Comparison of ENCODE assay signal across 20 cellular contexts in the genomic region with DNA sequence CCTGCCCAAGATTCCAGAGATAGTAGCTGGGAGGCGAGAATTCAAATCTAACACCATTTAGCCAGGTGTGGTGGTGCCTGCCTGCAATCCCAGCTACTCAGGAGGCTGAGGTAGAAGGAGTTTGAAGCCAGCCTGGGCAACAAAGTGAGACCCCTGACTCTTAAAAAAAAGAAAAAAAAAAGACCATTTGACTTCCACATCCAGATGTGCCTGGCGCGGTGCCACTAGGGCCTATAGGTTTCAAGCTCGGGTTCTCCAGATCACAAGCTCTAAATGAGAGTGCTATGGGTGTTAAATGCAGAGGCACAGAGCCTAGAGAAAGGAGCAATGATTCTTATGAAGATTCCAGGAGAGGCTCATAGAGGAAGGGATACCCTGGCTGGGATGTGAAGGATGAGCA. TPM values are rescaled to one million over a fixed set of nuclear protein-coding genes. Genes with fewer than 3 reads are reported as not detected.
DNase-seq lines count a peak whose midpoint lies in the region; ATAC-seq and TF ChIP-seq lines count a peak whose summit lies in the region.
"Had no signal": no experiment of that assay in that cellular context is flagged by ENCODE, and none has a peak within 500 bp of the region (broad histone marks: within the 10 kb centered on the region; RNA-seq: fewer than 3 reads in every experiment).

No MANE protein-coding gene starts in this region.

- 94% methylated on average over 4 of the region's 4 CpGs for WGBS in mesenchymal stem cell

- H3K18ac ChIP-seq in mesenchymal stem cell (ENCODE audit: low read depth in 1 of 2, low read length in 2 of 2) = no peak overlapping the region

- H3K9me3 ChIP-seq in BLaER1 = peaks cover 15% of the 10 kb centered on the region
- H3K9me3 ChIP-seq in mesenchymal stem cell (ENCODE audit: control insufficient read depth, low read length) = no peaks in the 10 kb centered on the region
- H3K9me3 ChIP-seq: adrenal gland, right atrium auricular region, SK-N-SH, suprapubic skin, vagina had no signal

- H3K27me3 ChIP-seq in BLaER1 (no peaks in the 10 kb centered on the region), mesenchymal stem cell (ENCODE audit: control insufficient read depth in 1 of 2, insufficient read depth in 1 of 2, low read length in 2 of 2) (no peaks in the 10 kb centered on the region)
- H3K27me3 ChIP-seq: adrenal gland, right atrium auricular region, suprapubic skin, vagina had no signal

- peaks cover 35% of the 10 kb centered on the region for H3K4me1 Mint-ChIP-seq in T-helper 2 cell treated with Interferon-gamma antibody and Interleukin-4, amounts not matched to agents 5 μg/mL and 100 μg/mL, for 36 hours (ENCODE audit: low read depth)
- H3K4me1 Mint-ChIP-seq in activated B cell treated with CpG ODN at 0.5 μM for 24 hours (peaks cover 85% of the 10 kb centered on the region), immature natural killer cell (peaks cover 31 to 32% of the 10 kb centered on the region in 2 donors), endothelial cell (ENCODE audit: unreplicated experiment) (peaks cover 14% of the 10 kb centered on the region)

- H3K4me2 ChIP-seq in BLaER1 (peak overlapping the region; percentile 84), mesenchymal stem cell (ENCODE audit: low read length, poor library complexity, severe bottlenecking) (no peak overlapping the region)
- H3K4me2 ChIP-seq: SK-N-SH had no signal

- H3K36me3 Mint-ChIP-seq in T-helper 2 cell treated with Interferon-gamma antibody and Interleukin-4, amounts not matched to agents 5 μg/mL and 100 μg/mL, for 36 hours (ENCODE audit: low read depth) = peaks cover 36% of the 10 kb centered on the region
- H3K36me3 Mint-ChIP-seq in activated B cell treated with CpG ODN at 0.5 μM for 24 hours (ENCODE audit: low read depth) = peaks cover 25% of the 10 kb centered on the region
- peaks cover 0 to 6% (median 5%) of the 10 kb centered on the region in 3 donors for H3K36me3 Mint-ChIP-seq in immature natural killer cell
- no peaks in the 10 kb centered on the region for H3K36me3 Mint-ChIP-seq in endothelial cell (ENCODE audit: low read depth, unreplicated experiment)

- ATAC-seq in activated B cell treated with CpG ODN at 0.5 μM for 24 hours (ENCODE audit: low read depth) (no peak), GM18870 (IDR thresholded peaks at IDR 0.05; ENCODE audit: unreplicated experiment) (no peak)
- ATAC-seq: activated T-cell treated with anti-CD3 and anti-CD28 coated beads, Interleukin-2, amount 50 U/mL, for 4 hours had no signal

- intact Hi-C loops in activated B cell treated with CpG ODN at 0.5 μM for 24 hours (cut with micrococcal nuclease) = no loop called here

- H2BK15ac ChIP-seq in mesenchymal stem cell (ENCODE audit: low read depth, poor library complexity, severe bottlenecking) = no peak overlapping the region

- DNase-seq in T-helper 2 cell treated with Interferon-gamma antibody and Interleukin-4, amounts not matched to agents 5 μg/mL and 100 μg/mL, for 36 hours (ENCODE audit: low spot score) = no peak
- DNase-seq in T-helper 2 cell = no peak
- no peak for DNase-seq in activated B cell treated with CpG ODN at 0.5 μM for 24 hours
- no peak for DNase-seq in immature natural killer cell
- DNase-seq in mesenchymal stem cell = no peak
- no peak for DNase-seq in endothelial cell (ENCODE audit: low spot score)
- DNase-seq: 8988T; activated CD4-positive, alpha-beta T cell treated with anti-CD3 and anti-CD28 coated beads, Interleukin-2, amount 50 U/mL, for 1 hour; activated T-cell treated with anti-CD3 and anti-CD28 coated beads, Interleukin-2, amount 50 U/mL, for 4 hours; adrenal gland; dermis blood vessel endothelial cell; HFFc6; IMR-90; NCI-H446 treated with DMSO at 0.1 percent for 48 hours; SK-N-SH had no signal

- H3K4me1 ChIP-seq in BLaER1 = peaks cover 93% of the 10 kb centered on the region
- H3K4me1 ChIP-seq in mesenchymal stem cell (ENCODE audit: control insufficient read depth, insufficient read depth, low read depth, low read length) = peaks cover 4% of the 10 kb centered on the region

- peaks cover 100% of the 10 kb centered on the region for H4K20me1 ChIP-seq in BLaER1

- H3K27ac ChIP-seq in BLaER1 (peak overlapping the region; percentile 83), mesenchymal stem cell (ENCODE audit: low read length, poor library complexity, severe bottlenecking) (no peak overlapping the region)
- H3K27ac ChIP-seq: adrenal gland, right atrium auricular region, suprapubic skin, vagina had no signal

- H3K27me3 Mint-ChIP-seq in T-helper 2 cell treated with Interferon-gamma antibody and Interleukin-4, amounts not matched to agents 5 μg/mL and 100 μg/mL, for 36 hours (ENCODE audit: low read depth) = no peaks in the 10 kb centered on the region
- H3K27me3 Mint-ChIP-seq in activated B cell treated with CpG ODN at 0.5 μM for 24 hours (no peaks in the 10 kb centered on the region), immature natural killer cell (ENCODE audit: low read depth in 3 of 3) (no peaks in the 10 kb centered on the region), endothelial cell (ENCODE audit: unreplicated experiment) (peaks cover 1% of the 10 kb centered on the region)

- H4K8ac ChIP-seq in mesenchymal stem cell (ENCODE audit: low read length) = no peak overlapping the region

- peak overlapping the region in 1 of 2 experiments; percentile 9 for H2BK12ac ChIP-seq in mesenchymal stem cell (ENCODE audit: low read length in 2 of 2)

- no peak overlapping the region for H3K4ac ChIP-seq in mesenchymal stem cell (ENCODE audit: low read depth in 1 of 2, low read length in 2 of 2)

- H3K23ac ChIP-seq in mesenchymal stem cell (ENCODE audit: low read length in 2 of 2) = no peak overlapping the region

- H3K36me3 ChIP-seq in BLaER1 = peaks cover 83% of the 10 kb centered on the region
- H3K36me3 ChIP-seq in mesenchymal stem cell (ENCODE audit: control insufficient read depth in 1 of 2, insufficient read depth in 2 of 2, low read depth in 1 of 2, low read length in 2 of 2) = peaks cover 0 to 9% of the 10 kb centered on the region in 2 experiments
- H3K36me3 ChIP-seq: adrenal gland, right atrium auricular region, suprapubic skin, vagina had no signal

- H3K4me3 ChIP-seq in BLaER1 (no peak overlapping the region), mesenchymal stem cell (ENCODE audit: insufficient read depth in 1 of 2, low read depth in 1 of 2, low read length in 2 of 2) (no peak overlapping the region)
- H3K4me3 ChIP-seq: adrenal gland, right atrium auricular region, suprapubic skin, vagina had no signal

- no peak overlapping the region for H2BK5ac ChIP-seq in mesenchymal stem cell (ENCODE audit: low read depth, low read length, poor library complexity, severe bottlenecking)

- peaks cover 4% of the 10 kb centered on the region for H3K9me3 Mint-ChIP-seq in T-helper 2 cell treated with Interferon-gamma antibody and Interleukin-4, amounts not matched to agents 5 μg/mL and 100 μg/mL, for 36 hours
- no peaks in the 10 kb centered on the region for H3K9me3 Mint-ChIP-seq in activated B cell treated with CpG ODN at 0.5 μM for 24 hours
- H3K9me3 Mint-ChIP-seq in immature natural killer cell = no peaks in the 10 kb centered on the region
- no peaks in the 10 kb centered on the region for H3K9me3 Mint-ChIP-seq in endothelial cell (ENCODE audit: unreplicated experiment)

- no peaks in the 10 kb centered on the region for H3K79me1 ChIP-seq in mesenchymal stem cell (replicated peaks; ENCODE audit: low read length, poor library complexity, severe bottlenecking)

- no peak overlapping the region for H2BK120ac ChIP-seq in mesenchymal stem cell (ENCODE audit: low read depth, low read length)

- H2AFZ ChIP-seq in mesenchymal stem cell (ENCODE audit: low read depth, low read length) = no peak overlapping the region

- POLR2A ChIA-PET in activated B cell treated with CpG ODN at 0.5 μM for 24 hours (lab: Charles Lee) = interaction anchor here (1.4 to 5.3 kb wide), 2 partner anchors 23 to 40 kb away, joined by 4 to 113 read pairs; partner anchors contain the start of gene SYNE3

- H4K91ac ChIP-seq in mesenchymal stem cell (ENCODE audit: low read length) = no peak overlapping the region

- TF ChIP-seq CTCF in activated B cell treated with CpG ODN at 0.5 μM for 24 hours (IDR thresholded peaks at IDR 0.05) (no peak), endothelial cell (IDR thresholded peaks at IDR 0.05; ENCODE audit: unreplicated experiment) (no peak)

- no peak overlapping the region for H3K14ac ChIP-seq in mesenchymal stem cell (ENCODE audit: low read length in 2 of 2)

- H3K27ac Mint-ChIP-seq in T-helper 2 cell treated with Interferon-gamma antibody and Interleukin-4, amounts not matched to agents 5 μg/mL and 100 μg/mL, for 36 hours = peak overlapping the region; percentile 50
- H3K27ac Mint-ChIP-seq in activated B cell treated with CpG ODN at 0.5 μM for 24 hours = peak overlapping the region; percentile 91
- H3K27ac Mint-ChIP-seq in immature natural killer cell = peak overlapping the region; percentile 7 to 96 (median 74)
- H3K27ac Mint-ChIP-seq in endothelial cell (ENCODE audit: unreplicated experiment) = no peak overlapping the region
- H3K27ac Mint-ChIP-seq: HFFc6 had no signal

- H3K9ac ChIP-seq in BLaER1 (peak overlapping the region; percentile 61), mesenchymal stem cell (ENCODE audit: low read length) (no peak overlapping the region)
- H3K9ac ChIP-seq: SK-N-SH had no signal

- no peak overlapping the region for H2AK5ac ChIP-seq in mesenchymal stem cell (ENCODE audit: low read length, severe bottlenecking)

- CTCF ChIA-PET in activated B cell treated with CpG ODN at 0.5 μM for 24 hours (lab: Charles Lee) = interaction anchor here (0.9 to 1.1 kb wide), 3 partner anchors 9 to 52 kb away, joined by 3 read pairs; no protein-coding TSS in a partner anchor

- H3K4me3 Mint-ChIP-seq in T-helper 2 cell treated with Interferon-gamma antibody and Interleukin-4, amounts not matched to agents 5 μg/mL and 100 μg/mL, for 36 hours = no peak overlapping the region
- H3K4me3 Mint-ChIP-seq in activated B cell treated with CpG ODN at 0.5 μM for 24 hours (peak overlapping the region; percentile 11), immature natural killer cell (peak overlapping the region in 1 of 5 donors; percentile 57), endothelial cell (ENCODE audit: unreplicated experiment) (no peak overlapping the region)
- H3K4me3 Mint-ChIP-seq: activated T-cell treated with anti-CD3 and anti-CD28 coated beads, Interleukin-2, amount 50 U/mL, for 4 hours; HFFc6 had no signal

RNA-seq across cellular contexts. Expression of gene SYNE3, which starts 22.5 kb away (rescaled TPM):
- 95.6 and 104 TPM in 2 replicates for total RNA-seq in activated B cell treated with CpG ODN at 0.5 μM for 24 hours
- 1 to 10 TPM in 2 of 3 donors, not detected in 1; 1.0 to 1.4 TPM for polyA plus RNA-seq in immature natural killer cell
- 4.1 TPM for polyA plus RNA-seq in mesenchymal stem cell (2013, experiment 1 of 2)
- 3.9 TPM for polyA plus RNA-seq in mesenchymal stem cell (2013, experiment 2 of 2)
- total RNA-seq in endothelial cell (ENCODE audit: unreplicated experiment) = 0.62 TPM

RNA-seq across cellular contexts. Expression of gene GLRX5, which starts 40.9 kb away (rescaled TPM):
- total RNA-seq in activated B cell treated with CpG ODN at 0.5 μM for 24 hours = 20.5 and 22.4 TPM in 2 replicates
- polyA plus RNA-seq in immature natural killer cell = 10 to 100 TPM; 54.5 to 87.1 (median 81.7) TPM
- 52.4 TPM for polyA plus RNA-seq in mesenchymal stem cell (2013, experiment 1 of 2)
- polyA plus RNA-seq in mesenchymal stem cell (2013, experiment 2 of 2) = 54.4 TPM
- 40.3 TPM for total RNA-seq in endothelial cell (ENCODE audit: unreplicated experiment)

Comparison
In these comparisons a context has a peak if more than half of its experiments do, and no peak if none do; other contexts are left out.
1. RNA of gene SYNE3, which starts 22.5 kb away (total RNA-seq): 95.6 to 104 TPM in activated B cell treated with CpG ODN at 0.5 μM for 24 hours; 0.62 TPM in endothelial cell (single experiment); every median in the first group is over 10 times any median in the second.